Comparison of ENCODE assay signal across 21 cellular contexts in genomic region chr17:79630821-79631639, GRCh38. TPM values are rescaled to one million over a fixed set of nuclear protein-coding genes. Genes with fewer than 3 reads are reported as not detected.
DNase-seq lines count a peak whose midpoint lies in the region; ATAC-seq, FAIRE-seq and TF ChIP-seq lines count a peak whose summit lies in the region.
"Had no signal": no experiment of that assay in that cellular context is flagged by ENCODE, and none has a peak within 500 bp of the region (broad histone marks: within the 10 kb centered on the region; RNA-seq: fewer than 3 reads in every experiment).

No MANE protein-coding gene starts in this region.

- H3K9me3 ChIP-seq in lower lobe of right lung (no peaks in the 10 kb centered on the region), upper lobe of right lung (no peaks in the 10 kb centered on the region)
- H3K9me3 ChIP-seq: heart right ventricle had no signal

- H3K27me3 ChIP-seq in lower lobe of right lung (ENCODE audit: low read depth) (peaks cover 21% of the 10 kb centered on the region), upper lobe of right lung (peaks cover 23% of the 10 kb centered on the region)

- H3K4me1 ChIP-seq in lower lobe of right lung (no peaks in the 10 kb centered on the region), upper lobe of right lung (no peaks in the 10 kb centered on the region)
- H3K4me1 ChIP-seq: heart right ventricle had no signal

- H3K27ac ChIP-seq in lower lobe of right lung (no peak overlapping the region), upper lobe of right lung (no peak overlapping the region)
- H3K27ac ChIP-seq: cardiac muscle cell, heart right ventricle, HL-60 had no signal

- ATAC-seq in lower lobe of right lung, result no peak
- no peak for ATAC-seq in upper lobe of right lung
- no peak for ATAC-seq in HG03354 (IDR thresholded peaks at IDR 0.05; ENCODE audit: poor library complexity, severe bottlenecking, unreplicated experiment)
- ATAC-seq: GM12878, heart right ventricle, K562, right cardiac atrium had no signal

- TF ChIP-seq CTCF in lower lobe of right lung (IDR thresholded peaks at IDR 0.05), result no peak
- no peak for TF ChIP-seq CTCF in upper lobe of right lung (IDR thresholded peaks at IDR 0.05)

- H3K36me3 ChIP-seq in lower lobe of right lung (no peaks in the 10 kb centered on the region), upper lobe of right lung (no peaks in the 10 kb centered on the region)
- H3K36me3 ChIP-seq: cardiac muscle cell, heart right ventricle had no signal

- DNase-seq in activated gamma-delta T cell treated with Interleukin-2 at 50 U/mL for 16 hours, result peak; percentile 2
- no peak for DNase-seq in activated gamma-delta T cell (lab: John Stamatoyannopoulos, UW)
- peak; percentile 17 for DNase-seq in activated CD8-positive, alpha-beta memory T cell treated with anti-CD3 and anti-CD28 coated beads, Interleukin-2, amount 50 U/mL, for 48 hours
- peak; percentile 17 for DNase-seq in lower lobe of right lung
- DNase-seq in upper lobe of right lung, result peak; percentile 29
- no peak for DNase-seq in HTR-8/SVneo (ENCODE audit: insufficient read length, low spot score)
- no peak for DNase-seq in NCI-H187 treated with DMSO at 0.1 percent for 48 hours (lab: John Stamatoyannopoulos, UW)
- DNase-seq: effector CD4-positive, alpha-beta T cell; NCI-H2081 treated with DMSO at 0.1 percent for 48 hours; NCI-H510A; SHP77; T-helper 2 cell had no signal

- no peak for FAIRE-seq in HTR-8/SVneo (lab: Jason Lieb, UNC)
- FAIRE-seq: GM12878, K562, keratinocyte had no signal

- H3K4me3 ChIP-seq in lower lobe of right lung (no peak overlapping the region), upper lobe of right lung (no peak overlapping the region)
- H3K4me3 ChIP-seq: cardiac muscle cell, GM12878, heart right ventricle, K562 had no signal

- intact Hi-C loops in lower lobe of right lung (cut with DNase I) (no loop called here), upper lobe of right lung (cut with DNase I) (no loop called here)

RNA-seq across cellular contexts. Expression of gene RBFOX3, which starts 20.2 kb away (rescaled TPM):
- not detected for total RNA-seq in lower lobe of right lung
- total RNA-seq in upper lobe of right lung, result not detected
- total RNA-seq: fibroblast of lung, GM12878, heart right ventricle, K562, right cardiac atrium had no signal

Comparison
In these comparisons a context has a peak if more than half of its experiments do, and no peak if none do; other contexts are left out.
1. DNase-seq: peak in activated gamma-delta T cell treated with Interleukin-2 at 50 U/mL for 16 hours (single experiment), activated CD8-positive, alpha-beta memory T cell treated with anti-CD3 and anti-CD28 coated beads, Interleukin-2, amount 50 U/mL, for 48 hours (single experiment), lower lobe of right lung (single experiment) and upper lobe of right lung (single experiment); none in activated gamma-delta T cell (single experiment), HTR-8/SVneo (single experiment) and NCI-H187 treated with DMSO at 0.1 percent for 48 hours (single experiment).